8 cellular contexts compared by ENCODE assay signal in genomic region chr12:124032265-124032886, GRCh38. TPM values are rescaled to one million over a fixed set of nuclear protein-coding genes. Genes with fewer than 3 reads are reported as not detected.
A peak's percentile ranks its signal among the peaks of the same experiment; 100 is the strongest.
DNase-seq lines count a peak whose midpoint lies in the region; ATAC-seq, FAIRE-seq and TF ChIP-seq lines count a peak whose summit lies in the region.

No MANE protein-coding gene starts in this region.

- peak; percentile 91 for FAIRE-seq in islet of Langerhans (lab: Jason Lieb, UNC)

- H3K4me1 ChIP-seq in testis = peaks cover 3% of the 10 kb centered on the region

- in situ Hi-C loops in GM13976 (cut with MboI; ENCODE audit: low sequenced_read_pairs, unreplicated experiment) = no loop called here
- in situ Hi-C loops in brain microvascular endothelial cell (cut with HindIII; ENCODE audit: low pct_ligation_motif_present, low sequenced_read_pairs) = no loop called here

- H3K27ac ChIP-seq in C4-2B = no peak overlapping the region
- no peak overlapping the region for H3K27ac ChIP-seq in brain microvascular endothelial cell
- no peak overlapping the region for H3K27ac ChIP-seq in testis

- peak; percentile 77 for DNase-seq in GM13976 (ENCODE audit: low spot score)
- DNase-seq in NCI-H345 treated with DMSO at 0.1 percent for 48 hours (lab: John Stamatoyannopoulos, UW; ENCODE audit: unreplicated experiment) = peak; percentile 22
- peak; percentile 57 for DNase-seq in brain microvascular endothelial cell
- peak; percentile 75 for DNase-seq in testis
- DNase-seq in DMS153 (lab: John Stamatoyannopoulos, UW) = no peak

- no peak overlapping the region for H3K4me3 ChIP-seq in brain microvascular endothelial cell (ENCODE audit: low read depth, low read length)
- H3K4me3 ChIP-seq in testis = no peak overlapping the region

- WGBS in testis, 2 donors = 61 to 62% methylated on average over 9 of the region's 9 CpGs

- no peak for ATAC-seq in GM21619 (IDR thresholded peaks at IDR 0.05; ENCODE audit: unreplicated experiment)

- H3K36me3 ChIP-seq in brain microvascular endothelial cell (replicated peaks) (no peaks in the 10 kb centered on the region), testis (ENCODE audit: low read depth, missing control alignments) (no peaks in the 10 kb centered on the region)

- H3K27me3 ChIP-seq in brain microvascular endothelial cell (replicated peaks) (no peaks in the 10 kb centered on the region), testis (no peaks in the 10 kb centered on the region)

- TF ChIP-seq CTCF in C4-2B (conservative IDR thresholded peaks at IDR 0.05) (peak; percentile 90), GM13976 (IDR thresholded peaks at IDR 0.05; ENCODE audit: borderline replicate concordance, control extremely low read depth, extremely low read depth, insufficient read depth, missing control alignments) (peak; percentile 66), brain microvascular endothelial cell (IDR thresholded peaks at IDR 0.05; ENCODE audit: low read depth, low read length, missing control alignments) (peak; percentile 95), testis (IDR thresholded peaks at IDR 0.05) (peak; percentile 69 to 89 (median 72))

- TF ChIP-seq POLR2A in testis (IDR thresholded peaks at IDR 0.05) = no peak

- intact Hi-C loops in testis (cut with DNase I; ENCODE audit: low total_unique reads) = no loop called here

- no peaks in the 10 kb centered on the region for H3K9me3 ChIP-seq in testis

RNA-seq across cellular contexts. Expression of gene ZNF664, which starts 59.4 kb away (rescaled TPM):
- total RNA-seq in testis = 10 to 100 TPM; 55.9 to 69.6 TPM
- 63.4 TPM for polyA plus RNA-seq in testis (ENCODE audit: insufficient read depth, low read depth, low replicate concordance)

RNA-seq across cellular contexts. Expression of gene CCDC92, which starts 59.7 kb away (rescaled TPM):
- total RNA-seq in testis = 10 to 100 TPM; 63.6 to 79.1 TPM
- 140 TPM for polyA plus RNA-seq in testis (ENCODE audit: insufficient read depth, low read depth, low replicate concordance)
